Comparison of ENCODE assay signal across 1 cellular context in the genomic region with DNA sequence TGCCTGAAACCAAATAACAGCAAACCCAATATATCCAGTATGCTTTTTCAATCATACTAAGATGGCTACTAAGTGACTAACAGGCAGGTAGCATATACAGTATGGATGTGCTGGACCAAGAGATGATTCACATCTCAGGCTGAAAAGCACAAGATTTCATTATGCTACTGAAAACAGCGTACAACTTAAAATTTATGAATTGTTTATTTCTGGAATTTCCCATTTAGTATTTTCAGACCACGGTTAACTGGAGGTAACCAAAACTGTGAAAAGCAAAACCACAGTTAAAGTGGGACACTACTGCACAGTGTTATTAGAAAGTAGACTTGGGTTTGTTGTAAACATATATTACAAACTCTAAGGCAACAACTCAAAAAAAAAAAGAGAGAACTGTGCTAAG.
TF ChIP-seq lines count a peak whose summit lies in the region.

No MANE protein-coding gene starts in this region.

TF ChIP-seq in GM12878, 131 proteins besides CTCF, POLR2A, EP300 and RAD21 (continued from another document):
- TF ChIP-seq, protein P1, sequence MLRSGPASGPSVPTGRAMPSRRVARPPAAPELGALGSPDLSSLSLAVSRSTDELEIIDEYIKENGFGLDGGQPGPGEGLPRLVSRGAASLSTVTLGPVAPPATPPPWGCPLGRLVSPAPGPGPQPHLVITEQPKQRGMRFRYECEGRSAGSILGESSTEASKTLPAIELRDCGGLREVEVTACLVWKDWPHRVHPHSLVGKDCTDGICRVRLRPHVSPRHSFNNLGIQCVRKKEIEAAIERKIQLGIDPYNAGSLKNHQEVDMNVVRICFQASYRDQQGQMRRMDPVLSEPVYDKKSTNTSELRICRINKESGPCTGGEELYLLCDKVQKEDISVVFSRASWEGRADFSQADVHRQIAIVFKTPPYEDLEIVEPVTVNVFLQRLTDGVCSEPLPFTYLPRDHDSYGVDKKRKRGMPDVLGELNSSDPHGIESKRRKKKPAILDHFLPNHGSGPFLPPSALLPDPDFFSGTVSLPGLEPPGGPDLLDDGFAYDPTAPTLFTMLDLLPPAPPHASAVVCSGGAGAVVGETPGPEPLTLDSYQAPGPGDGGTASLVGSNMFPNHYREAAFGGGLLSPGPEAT (IDR thresholded peaks at IDR 0.05; ENCODE audit: low read depth), result peak; percentile 55; the same call in 1 of the 2 replicates
